Comparison of ENCODE assay signal across 8 cellular contexts in the genomic region with DNA sequence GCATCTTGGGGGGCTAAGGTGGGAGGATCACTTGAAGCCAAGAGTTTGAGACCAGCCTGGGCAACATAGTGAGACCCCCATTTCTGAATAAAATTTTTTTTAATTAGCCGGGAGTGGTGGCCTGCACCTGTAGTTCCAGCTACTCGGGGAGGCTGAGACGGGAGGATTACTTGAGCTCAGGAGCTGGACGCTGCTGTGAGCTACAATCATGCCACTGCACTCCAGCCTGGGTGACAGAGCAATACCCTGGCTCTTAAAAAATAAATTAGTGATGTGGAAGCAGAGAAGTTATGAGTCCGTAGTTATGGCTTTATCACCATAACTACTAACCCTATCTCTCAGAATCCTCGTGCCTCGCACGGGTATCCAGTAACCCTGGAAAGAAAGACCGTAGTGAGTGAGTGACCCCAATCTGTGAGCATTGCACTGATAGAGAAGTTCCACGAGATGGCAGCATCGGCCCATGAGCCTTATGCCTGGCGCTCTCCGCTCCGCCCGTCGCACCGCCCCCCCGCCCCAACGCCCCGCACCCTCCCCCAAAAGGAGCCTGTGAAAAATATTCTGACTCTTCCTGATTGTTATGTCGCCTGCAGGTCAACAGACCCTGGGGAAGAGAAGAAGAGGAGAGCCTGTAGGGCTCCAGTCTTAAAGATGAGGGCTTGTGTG. TPM values are rescaled to one million over a fixed set of nuclear protein-coding genes. Genes with fewer than 3 reads are reported as not detected.
DNase-seq lines count a peak whose midpoint lies in the region; ATAC-seq and TF ChIP-seq lines count a peak whose summit lies in the region.

No MANE protein-coding gene starts in this region.

- H3K36me3 ChIP-seq in NT2/D1 (ENCODE audit: insufficient read depth, insufficient read length, low read length) (no peaks in the 10 kb centered on the region), upper lobe of left lung (no peaks in the 10 kb centered on the region)

- H3K9me3 ChIP-seq in NT2/D1 (ENCODE audit: insufficient read depth, low read length), result no peaks in the 10 kb centered on the region
- H3K9me3 ChIP-seq in upper lobe of left lung, result no peaks in the 10 kb centered on the region

- TF ChIP-seq CTCF in fibroblast of pulmonary artery (IDR thresholded peaks at IDR 0.05; ENCODE audit: low read length, missing control alignments), result peak; percentile 60
- TF ChIP-seq CTCF in upper lobe of left lung (IDR thresholded peaks at IDR 0.05), result peak; percentile 45 to 90 (median 74)

- H3K4me3 ChIP-seq in NT2/D1 (ENCODE audit: insufficient read length, low read depth) (no peak overlapping the region), fibroblast of pulmonary artery (replicated peaks; ENCODE audit: low read depth, low read length) (no peak overlapping the region), upper lobe of left lung (no peak overlapping the region)

- H3K27ac ChIP-seq in upper lobe of left lung, result no peak overlapping the region

- no peak overlapping the region for H3K4me3 Mint-ChIP-seq in activated T-cell treated with anti-CD3 and anti-CD28 coated beads, Interleukin-2, amount 50 U/mL, for 24 hours

- H3K4me1 Mint-ChIP-seq in activated T-cell treated with anti-CD3 and anti-CD28 coated beads, Interleukin-2, amount 50 U/mL, for 24 hours (ENCODE audit: low read depth), result peaks cover 28% of the 10 kb centered on the region

- TF ChIP-seq EP300 in upper lobe of left lung (IDR thresholded peaks at IDR 0.05), result no peak

- no peaks in the 10 kb centered on the region for H3K36me3 Mint-ChIP-seq in activated T-cell treated with anti-CD3 and anti-CD28 coated beads, Interleukin-2, amount 50 U/mL, for 24 hours (ENCODE audit: low read depth)

- intact Hi-C loops in Right ventricle myocardium inferior (cut with DNase I) (loop anchor here (2.0 to 5.0 kb wide), 2 partner anchors 499 to 583 kb away; no protein-coding TSS in a partner anchor), cardiac septum (cut with DNase I) (no loop called here)

- H3K27ac Mint-ChIP-seq in activated T-cell treated with anti-CD3 and anti-CD28 coated beads, Interleukin-2, amount 50 U/mL, for 24 hours, result no peak overlapping the region

- H3K27me3 ChIP-seq in NT2/D1 (ENCODE audit: insufficient read depth, insufficient read length), result peaks cover 13% of the 10 kb centered on the region
- H3K27me3 ChIP-seq in upper lobe of left lung, result no peaks in the 10 kb centered on the region

- H3K4me1 ChIP-seq in NT2/D1 (ENCODE audit: insufficient read depth, insufficient read length) (peaks cover 5% of the 10 kb centered on the region), upper lobe of left lung (peaks cover 12 to 26% (median 19%) of the 10 kb centered on the region in 4 donors)

- H3K9ac ChIP-seq in NT2/D1 (ENCODE audit: insufficient read length, low read depth), result peak overlapping the region; percentile 10

- H3K9me3 Mint-ChIP-seq in activated T-cell treated with anti-CD3 and anti-CD28 coated beads, Interleukin-2, amount 50 U/mL, for 24 hours, result no peaks in the 10 kb centered on the region

- WGBS in upper lobe of left lung, 2 donors, result 11 to 15% methylated on average over 9 to 12 of the region's 21 CpGs

- ATAC-seq in Right ventricle myocardium inferior (peak; percentile 68), upper lobe of left lung (ENCODE audit: low FRiP score in 2 of 2) (peak; percentile 59 to 85), GM18907 (IDR thresholded peaks at IDR 0.05; ENCODE audit: unreplicated experiment) (no peak)

- peaks cover 12% of the 10 kb centered on the region for H3K27me3 Mint-ChIP-seq in activated T-cell treated with anti-CD3 and anti-CD28 coated beads, Interleukin-2, amount 50 U/mL, for 24 hours

- no peak for TF ChIP-seq POLR2A in upper lobe of left lung (IDR thresholded peaks at IDR 0.05)

- DNase-seq in Right ventricle myocardium inferior (ENCODE audit: missing footprints) (no peak), cardiac septum (ENCODE audit: low spot score) (no peak), NT2/D1 (ENCODE audit: low read depth, low spot score) (peak; percentile 30), fibroblast of pulmonary artery (ENCODE audit: low read depth) (peak; percentile 46), nucleus accumbens (lab: John Stamatoyannopoulos, UW) (peak in 42 of 56 donors; percentile 9 to 75 (median 34)), upper lobe of left lung (peak in 1 of 2 donors; percentile 86)
- peak; percentile 65 for DNase-seq in activated T-cell treated with anti-CD3 and anti-CD28 coated beads, Interleukin-2, amount 50 U/mL, for 24 hours

RNA-seq across cellular contexts. Expression of a gene that starts 4.9 kb away (rescaled TPM):
- total RNA-seq in Right ventricle myocardium inferior (1.8 TPM), cardiac septum (1.6 TPM), upper lobe of left lung (10 to 100 TPM in 2 of 6 donors, 1 to 10 TPM in 4; 6.7 to 17.0 (median 9.2) TPM)

Comparison
In these comparisons a context has a peak if more than half of its experiments do, and no peak if none do; other contexts are left out.
1. DNase-seq: peak in NT2/D1 (single experiment), activated T-cell treated with anti-CD3 and anti-CD28 coated beads, Interleukin-2, amount 50 U/mL, for 24 hours (single experiment), fibroblast of pulmonary artery (single experiment) and nucleus accumbens (42 of 56); none in Right ventricle myocardium inferior (single experiment) and cardiac septum (single experiment).